26 cellular contexts compared by ENCODE assay signal in genomic region chr17:53659181-53659580, GRCh38.
"Had no signal": no experiment of that assay in that cellular context is flagged by ENCODE, and none has a peak within 500 bp of the region (broad histone marks: within the 10 kb centered on the region; RNA-seq: fewer than 3 reads in every experiment).

No MANE protein-coding gene starts in this region.

- H3K4me3 ChIP-seq: lower lobe of right lung, pancreas, prostate gland, skin epidermis, suprapubic skin, thoracic aorta, tibial artery, upper lobe of right lung had no signal

- ATAC-seq: left cardiac atrium; left lobe of liver; lower lobe of right lung; naive thymus-derived CD8-positive, alpha-beta T cell; pancreas; right cardiac atrium; sciatic nerve; stimulated activated naive B cell treated with anti-CD40 and anti-IgM and Interleukin-4, amounts not matched to agents 10 μg/mL and 1 μg/mL and 100 μg/mL, for 72 hours; upper lobe of right lung had no signal

- DNase-seq: hypothalamus; immature natural killer cell; left cardiac atrium; lower lobe of right lung; mammary epithelial cell; mesenchymal stem cell; naive thymus-derived CD8-positive, alpha-beta T cell; nucleus accumbens; pancreas; posterior cingulate gyrus; retina; right cardiac atrium; stimulated activated CD4-positive, alpha-beta T cell treated with anti-CD3 and anti-CD28 coated beads, Interleukin-12 subunit alpha, Interleukin-12 subunit beta, amount 100 ng/mL, for 4 hours; stimulated activated CD4-positive, alpha-beta T cell treated with anti-CD3 and anti-CD28 coated beads, Interleukin-15, amount 100 ng/mL, for 24 hours; stimulated activated CD4-positive, alpha-beta T cell treated with anti-CD3 and anti-CD28 coated beads, Interleukin-2, amount 100 ng/mL, for 24 hours; stimulated activated CD4-positive, alpha-beta T cell treated with anti-CD3 and anti-CD28 coated beads, Interleukin-4, amount 100 ng/mL, for 1 hour; stimulated activated naive B cell treated with anti-CD40 and anti-IgM and Interleukin-4, amounts not matched to agents 10 μg/mL and 1 μg/mL and 100 μg/mL, for 72 hours; tibial artery; trophoblast cell; upper lobe of right lung had no signal
